ENCODE assay signal across 14 cellular contexts in the genomic region with DNA sequence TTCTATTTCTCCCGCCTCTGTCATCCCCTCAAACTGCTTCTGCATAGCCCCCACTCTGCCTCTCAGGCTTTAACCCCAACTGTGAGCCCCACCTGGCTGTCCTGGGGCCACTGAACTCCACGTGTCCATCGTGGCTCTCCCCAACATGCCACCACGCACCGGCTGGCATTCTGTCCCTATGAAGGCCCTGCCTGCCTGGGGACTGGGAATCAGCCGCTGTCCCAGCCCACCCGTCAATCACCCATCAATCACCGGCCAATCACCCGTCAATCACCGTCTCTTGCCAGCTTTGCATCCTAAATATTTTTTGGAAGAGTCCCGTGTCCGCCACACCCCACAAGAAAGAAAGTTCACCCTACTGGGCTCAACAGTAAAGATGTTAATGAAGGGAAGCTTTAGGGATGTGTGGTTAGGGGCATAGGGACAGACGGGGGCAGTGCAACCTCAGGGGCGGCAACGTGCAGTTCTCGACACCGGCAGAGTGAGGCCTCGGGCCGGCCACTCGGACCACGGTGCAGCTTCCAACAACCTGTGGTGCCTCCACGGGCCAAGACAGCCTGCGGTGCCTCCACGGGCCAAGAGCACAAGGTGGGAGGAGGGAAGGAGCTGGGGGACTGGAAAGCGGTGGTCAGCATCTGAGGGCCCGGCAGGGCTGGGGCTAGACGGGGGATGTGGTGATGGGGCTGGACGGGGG.
A peak's percentile ranks its signal among the peaks of the same experiment; 100 is the strongest.
DNase-seq lines count a peak whose midpoint lies in the region; ATAC-seq and TF ChIP-seq lines count a peak whose summit lies in the region.
"Had no signal": no experiment of that assay in that cellular context is flagged by ENCODE, and none has a peak within 500 bp of the region (broad histone marks: within the 10 kb centered on the region; RNA-seq: fewer than 3 reads in every experiment).

No MANE protein-coding gene starts in this region.

- H3K4me3 ChIP-seq in endodermal cell (ENCODE audit: low read length) (no peak overlapping the region), aorta (ENCODE audit: low read length in 2 of 2) (no peak overlapping the region), left ventricle myocardium inferior (no peak overlapping the region)
- H3K4me3 ChIP-seq: ascending aorta, PC-9 had no signal

- no peaks in the 10 kb centered on the region for H3K9me3 Mint-ChIP-seq in activated naive CD8-positive, alpha-beta T cell treated with anti-CD3 and anti-CD28 coated beads, Interleukin-2, amount 50 U/mL, for 24 hours
- H3K9me3 Mint-ChIP-seq in activated naive CD8-positive, alpha-beta T cell treated with anti-CD3 and anti-CD28 coated beads for 36 hours, result no peaks in the 10 kb centered on the region
- peaks cover 2% of the 10 kb centered on the region for H3K9me3 Mint-ChIP-seq in endodermal cell

- H3K36me3 Mint-ChIP-seq in activated naive CD8-positive, alpha-beta T cell treated with anti-CD3 and anti-CD28 coated beads, Interleukin-2, amount 50 U/mL, for 24 hours (ENCODE audit: low read depth), result no peaks in the 10 kb centered on the region
- no peaks in the 10 kb centered on the region for H3K36me3 Mint-ChIP-seq in activated naive CD8-positive, alpha-beta T cell treated with anti-CD3 and anti-CD28 coated beads for 36 hours
- no peaks in the 10 kb centered on the region for H3K36me3 Mint-ChIP-seq in endodermal cell (ENCODE audit: low read depth)
- H3K36me3 Mint-ChIP-seq: naive thymus-derived CD4-positive, alpha-beta T cell had no signal

- no peak overlapping the region for H3K4me3 Mint-ChIP-seq in activated naive CD8-positive, alpha-beta T cell treated with anti-CD3 and anti-CD28 coated beads, Interleukin-2, amount 50 U/mL, for 24 hours
- no peak overlapping the region for H3K4me3 Mint-ChIP-seq in activated naive CD8-positive, alpha-beta T cell treated with anti-CD3 and anti-CD28 coated beads for 36 hours
- H3K4me3 Mint-ChIP-seq in endodermal cell, result no peak overlapping the region

- peak overlapping the region; percentile 29 for H3K27ac Mint-ChIP-seq in activated naive CD8-positive, alpha-beta T cell treated with anti-CD3 and anti-CD28 coated beads, Interleukin-2, amount 50 U/mL, for 24 hours
- H3K27ac Mint-ChIP-seq in activated naive CD8-positive, alpha-beta T cell treated with anti-CD3 and anti-CD28 coated beads for 36 hours, result no peak overlapping the region
- no peak overlapping the region for H3K27ac Mint-ChIP-seq in endodermal cell

- TF ChIP-seq CTCF in endodermal cell (conservative IDR thresholded peaks at IDR 0.05) (peak; percentile 57), left ventricle myocardium inferior (IDR thresholded peaks at IDR 0.05; ENCODE audit: borderline replicate concordance) (no peak)

- peak; percentile 22; the same call in 1 of the 2 replicates for TF ChIP-seq RAD21 in Ishikawa (IDR thresholded peaks at IDR 0.05; ENCODE audit: low read depth)

- WGBS in endodermal cell (ENCODE audit: insufficient coverage in 1 of 2, insufficient read length in 1 of 2), 2 experiments, result 78 to 90% methylated on average over 4 to 25 of the region's 28 CpGs
- 42 to 60% methylated on average over 27 to 28 of the region's 28 CpGs for WGBS in aorta, 2 donors

- no peak for TF ChIP-seq EP300 in Ishikawa (IDR thresholded peaks at IDR 0.05; ENCODE audit: borderline replicate concordance)

- no peak overlapping the region for H3K9ac ChIP-seq in endodermal cell (ENCODE audit: extremely low read depth, low read length, poor library complexity, severe bottlenecking)

- H3K27ac ChIP-seq in endodermal cell (ENCODE audit: low read depth, low read length) (no peak overlapping the region), aorta (ENCODE audit: low read depth in 1 of 2, low read length in 2 of 2) (no peak overlapping the region), left ventricle myocardium inferior (replicated peaks) (no peak overlapping the region)
- H3K27ac ChIP-seq: ascending aorta, C4-2B, PC-9 had no signal

- intact Hi-C loops in aorta (cut with DNase I) (no loop called here), left ventricle myocardium inferior (cut with micrococcal nuclease) (no loop called here)

- H3K4me1 Mint-ChIP-seq in activated naive CD8-positive, alpha-beta T cell treated with anti-CD3 and anti-CD28 coated beads, Interleukin-2, amount 50 U/mL, for 24 hours, result no peaks in the 10 kb centered on the region
- no peaks in the 10 kb centered on the region for H3K4me1 Mint-ChIP-seq in activated naive CD8-positive, alpha-beta T cell treated with anti-CD3 and anti-CD28 coated beads for 36 hours
- no peaks in the 10 kb centered on the region for H3K4me1 Mint-ChIP-seq in endodermal cell

- no peaks in the 10 kb centered on the region for H3K27me3 Mint-ChIP-seq in activated naive CD8-positive, alpha-beta T cell treated with anti-CD3 and anti-CD28 coated beads, Interleukin-2, amount 50 U/mL, for 24 hours
- peaks cover 4% of the 10 kb centered on the region for H3K27me3 Mint-ChIP-seq in activated naive CD8-positive, alpha-beta T cell treated with anti-CD3 and anti-CD28 coated beads for 36 hours
- H3K27me3 Mint-ChIP-seq in endodermal cell (ENCODE audit: insufficient read depth), result peaks cover 8% of the 10 kb centered on the region

- H3K9me3 ChIP-seq in endodermal cell (ENCODE audit: control insufficient read depth, low read length), result peaks cover 23% of the 10 kb centered on the region
- H3K9me3 ChIP-seq in aorta (ENCODE audit: control insufficient read depth, low read length), result no peaks in the 10 kb centered on the region
- no peaks in the 10 kb centered on the region for H3K9me3 ChIP-seq in left ventricle myocardium inferior (replicated peaks)
- H3K9me3 ChIP-seq: ascending aorta had no signal

- no peaks in the 10 kb centered on the region for H3K4me1 ChIP-seq in endodermal cell (ENCODE audit: control insufficient read depth, insufficient read depth, low read length)
- no peaks in the 10 kb centered on the region for H3K4me1 ChIP-seq in aorta (ENCODE audit: control insufficient read depth in 1 of 2, insufficient read depth in 2 of 2, low read length in 2 of 2)
- H3K4me1 ChIP-seq in left ventricle myocardium inferior, result no peaks in the 10 kb centered on the region
- H3K4me1 ChIP-seq: ascending aorta had no signal

- no peak for DNase-seq in activated naive CD8-positive, alpha-beta T cell treated with anti-CD3 and anti-CD28 coated beads, Interleukin-2, amount 50 U/mL, for 24 hours
- DNase-seq in activated naive CD8-positive, alpha-beta T cell treated with anti-CD3 and anti-CD28 coated beads for 36 hours, result no peak
- peak; percentile 76 for DNase-seq in endodermal cell
- peak; percentile 41 to 68 for DNase-seq in aorta
- DNase-seq in left ventricle myocardium inferior, result no peak
- DNase-seq in mesenteric fat pad (ENCODE audit: low spot score), result no peak
- DNase-seq: MV-4-11; naive thymus-derived CD4-positive, alpha-beta T cell; NCI-H446; PC-9; T-helper 1 cell had no signal

- no peak for ATAC-seq in activated naive CD8-positive, alpha-beta T cell treated with anti-CD3 and anti-CD28 coated beads, Interleukin-2, amount 50 U/mL, for 24 hours
- no peak for ATAC-seq in aorta (ENCODE audit: low FRiP score)
- ATAC-seq: naive thymus-derived CD4-positive, alpha-beta T cell had no signal

- H3K27me3 ChIP-seq in endodermal cell (ENCODE audit: control insufficient read depth, insufficient read depth, low read length, poor library complexity, severe bottlenecking) (peaks cover 6% of the 10 kb centered on the region), aorta (ENCODE audit: control insufficient read depth in 1 of 2, insufficient read depth in 2 of 2, low read length in 1 of 2) (no peaks in the 10 kb centered on the region), left ventricle myocardium inferior (ENCODE audit: low read depth) (peaks cover 24% of the 10 kb centered on the region)
- H3K27me3 ChIP-seq: ascending aorta had no signal

- H3K36me3 ChIP-seq in endodermal cell (ENCODE audit: control insufficient read depth, insufficient read depth, low read length) (no peaks in the 10 kb centered on the region), aorta (ENCODE audit: control insufficient read depth in 1 of 2, insufficient read depth in 2 of 2, low read length in 1 of 2) (no peaks in the 10 kb centered on the region), left ventricle myocardium inferior (no peaks in the 10 kb centered on the region)
- H3K36me3 ChIP-seq: ascending aorta had no signal

TF ChIP-seq in Ishikawa, 13 proteins besides CTCF, POLR2A, EP300 and RAD21 (continues in another document):
- no peak for TF ChIP-seq FOXM1 (IDR thresholded peaks at IDR 0.05; ENCODE audit: borderline replicate concordance, low read depth)
- TF ChIP-seq ZBTB7A (IDR thresholded peaks at IDR 0.05; ENCODE audit: low read depth), result no peak
- TF ChIP-seq TAF1 (IDR thresholded peaks at IDR 0.05; ENCODE audit: low read depth), result no peak
- TF ChIP-seq, protein P1, sequence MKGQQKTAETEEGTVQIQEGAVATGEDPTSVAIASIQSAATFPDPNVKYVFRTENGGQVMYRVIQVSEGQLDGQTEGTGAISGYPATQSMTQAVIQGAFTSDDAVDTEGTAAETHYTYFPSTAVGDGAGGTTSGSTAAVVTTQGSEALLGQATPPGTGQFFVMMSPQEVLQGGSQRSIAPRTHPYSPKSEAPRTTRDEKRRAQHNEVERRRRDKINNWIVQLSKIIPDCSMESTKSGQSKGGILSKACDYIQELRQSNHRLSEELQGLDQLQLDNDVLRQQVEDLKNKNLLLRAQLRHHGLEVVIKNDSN (IDR thresholded peaks at IDR 0.05), result no peak
- TF ChIP-seq, protein P2, sequence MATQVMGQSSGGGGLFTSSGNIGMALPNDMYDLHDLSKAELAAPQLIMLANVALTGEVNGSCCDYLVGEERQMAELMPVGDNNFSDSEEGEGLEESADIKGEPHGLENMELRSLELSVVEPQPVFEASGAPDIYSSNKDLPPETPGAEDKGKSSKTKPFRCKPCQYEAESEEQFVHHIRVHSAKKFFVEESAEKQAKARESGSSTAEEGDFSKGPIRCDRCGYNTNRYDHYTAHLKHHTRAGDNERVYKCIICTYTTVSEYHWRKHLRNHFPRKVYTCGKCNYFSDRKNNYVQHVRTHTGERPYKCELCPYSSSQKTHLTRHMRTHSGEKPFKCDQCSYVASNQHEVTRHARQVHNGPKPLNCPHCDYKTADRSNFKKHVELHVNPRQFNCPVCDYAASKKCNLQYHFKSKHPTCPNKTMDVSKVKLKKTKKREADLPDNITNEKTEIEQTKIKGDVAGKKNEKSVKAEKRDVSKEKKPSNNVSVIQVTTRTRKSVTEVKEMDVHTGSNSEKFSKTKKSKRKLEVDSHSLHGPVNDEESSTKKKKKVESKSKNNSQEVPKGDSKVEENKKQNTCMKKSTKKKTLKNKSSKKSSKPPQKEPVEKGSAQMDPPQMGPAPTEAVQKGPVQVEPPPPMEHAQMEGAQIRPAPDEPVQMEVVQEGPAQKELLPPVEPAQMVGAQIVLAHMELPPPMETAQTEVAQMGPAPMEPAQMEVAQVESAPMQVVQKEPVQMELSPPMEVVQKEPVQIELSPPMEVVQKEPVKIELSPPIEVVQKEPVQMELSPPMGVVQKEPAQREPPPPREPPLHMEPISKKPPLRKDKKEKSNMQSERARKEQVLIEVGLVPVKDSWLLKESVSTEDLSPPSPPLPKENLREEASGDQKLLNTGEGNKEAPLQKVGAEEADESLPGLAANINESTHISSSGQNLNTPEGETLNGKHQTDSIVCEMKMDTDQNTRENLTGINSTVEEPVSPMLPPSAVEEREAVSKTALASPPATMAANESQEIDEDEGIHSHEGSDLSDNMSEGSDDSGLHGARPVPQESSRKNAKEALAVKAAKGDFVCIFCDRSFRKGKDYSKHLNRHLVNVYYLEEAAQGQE (IDR thresholded peaks at IDR 0.05; ENCODE audit: low read depth), result no peak
- TF ChIP-seq TEAD4 (IDR thresholded peaks at IDR 0.05), result no peak

Comparison
In these comparisons a context has a peak if more than half of its experiments do, and no peak if none do; other contexts are left out.
1. DNase-seq: peak in endodermal cell (single experiment) and aorta (2 of 2); none in activated naive CD8-positive, alpha-beta T cell treated with anti-CD3 and anti-CD28 coated beads, Interleukin-2, amount 50 U/mL, for 24 hours (single experiment), activated naive CD8-positive, alpha-beta T cell treated with anti-CD3 and anti-CD28 coated beads for 36 hours (single experiment), left ventricle myocardium inferior (single experiment) and mesenteric fat pad (single experiment).